ENCODE assay signal across 13 cellular contexts in genomic region chr1:29283804-29284195, GRCh38. TPM values are rescaled to one million over a fixed set of nuclear protein-coding genes. Genes with fewer than 3 reads are reported as not detected.
A peak's percentile ranks its signal among the peaks of the same experiment; 100 is the strongest.
DNase-seq lines count a peak whose midpoint lies in the region; TF ChIP-seq lines count a peak whose summit lies in the region.
"Had no signal": no experiment of that assay in that cellular context is flagged by ENCODE, and none has a peak within 500 bp of the region (broad histone marks: within the 10 kb centered on the region; RNA-seq: fewer than 3 reads in every experiment).

No MANE protein-coding gene starts in this region.

- no peak overlapping the region for H2BK12ac ChIP-seq in neuronal stem cell (ENCODE audit: low read length)

- H3K4me1 ChIP-seq in ES-I3 (ENCODE audit: insufficient read depth, low read length) (peaks cover 4% of the 10 kb centered on the region; the same call in 1 of the 2 replicates), NT2/D1 (ENCODE audit: insufficient read depth, insufficient read length) (peaks cover 36% of the 10 kb centered on the region), esophagus muscularis mucosa (peaks cover 0 to 14% (median 5%) of the 10 kb centered on the region in 4 donors), neuronal stem cell (ENCODE audit: control insufficient read depth in 2 of 2, insufficient read depth in 1 of 2, low read depth in 1 of 2, low read length in 2 of 2) (peaks cover 0 to 24% of the 10 kb centered on the region in 2 donors)
- H3K4me1 ChIP-seq: parathyroid adenoma, Peyer's patch had no signal

- no peak for TF ChIP-seq CTCF in esophagus muscularis mucosa (IDR thresholded peaks at IDR 0.05)

- H4K8ac ChIP-seq in neuronal stem cell (ENCODE audit: low read depth, low read length): peak overlapping the region; percentile 53

- no peak for TF ChIP-seq EP300 in esophagus muscularis mucosa (IDR thresholded peaks at IDR 0.05)

- peak overlapping the region; percentile 75 for H3K4me2 ChIP-seq in neuronal stem cell (ENCODE audit: insufficient read depth, low read length, poor library complexity, severe bottlenecking)

- peak overlapping the region; percentile 64 for H2AK5ac ChIP-seq in neuronal stem cell (ENCODE audit: low read depth, low read length)

- H3K27me3 ChIP-seq in NT2/D1 (ENCODE audit: insufficient read depth, insufficient read length): no peaks in the 10 kb centered on the region
- no peaks in the 10 kb centered on the region for H3K27me3 ChIP-seq in esophagus muscularis mucosa
- no peaks in the 10 kb centered on the region for H3K27me3 ChIP-seq in neuronal stem cell (ENCODE audit: control insufficient read depth in 3 of 3, insufficient read depth in 3 of 3, low read depth in 1 of 3, low read length in 3 of 3)
- H3K27me3 ChIP-seq: cardiac muscle cell, foreskin keratinocyte, Peyer's patch had no signal

- no peaks in the 10 kb centered on the region for H3K79me1 ChIP-seq in neuronal stem cell (ENCODE audit: low read depth, low read length)

- no peak overlapping the region for H3K27ac ChIP-seq in esophagus muscularis mucosa (replicated peaks in 1 of 4)
- H3K27ac ChIP-seq in neuronal stem cell (replicated peaks; ENCODE audit: low read length): peak overlapping the region; percentile 99
- H3K27ac ChIP-seq: cardiac muscle cell, foreskin keratinocyte, parathyroid adenoma, Peyer's patch, skin epidermis had no signal

- WGBS in esophagus muscularis mucosa: 75% methylated on average over 7 of the region's 10 CpGs
- WGBS in neuronal stem cell (ENCODE audit: extremely low coverage in 2 of 2, insufficient read length in 2 of 2, insufficient replicate concordance in 1 of 2), 2 donors: no CpG with 5 or more reads among the region's 10 CpGs

- peak overlapping the region; percentile 25 for H3K14ac ChIP-seq in neuronal stem cell (ENCODE audit: low read length)

- TF ChIP-seq POLR2A in esophagus muscularis mucosa (IDR thresholded peaks at IDR 0.05; ENCODE audit: low read depth): no peak

- H3K9me3 ChIP-seq in ES-I3 (ENCODE audit: control insufficient read depth, insufficient read depth, low read length) (no peaks in the 10 kb centered on the region), NT2/D1 (ENCODE audit: insufficient read depth, low read length) (no peaks in the 10 kb centered on the region), esophagus muscularis mucosa (no peaks in the 10 kb centered on the region), neuronal stem cell (replicated peaks in 1 of 2; ENCODE audit: control insufficient read depth in 2 of 2, insufficient read depth in 1 of 2, low read depth in 1 of 2, low read length in 2 of 2) (no peaks in the 10 kb centered on the region)
- H3K9me3 ChIP-seq: Peyer's patch had no signal

- H3K9ac ChIP-seq in ES-I3 (ENCODE audit: low read depth, low read length) (peak overlapping the region; percentile 43; the same call in 1 of the 2 replicates), NT2/D1 (ENCODE audit: insufficient read length, low read depth) (peak overlapping the region; percentile 65), neuronal stem cell (ENCODE audit: low read depth, low read length, poor library complexity) (peak overlapping the region; percentile 78)
- H3K9ac ChIP-seq: parathyroid adenoma had no signal

- intact Hi-C loops in esophagus muscularis mucosa (cut with DNase I): no loop called here

- H3K4me3 ChIP-seq in NT2/D1 (ENCODE audit: insufficient read length, low read depth) (peak overlapping the region; percentile 12), esophagus muscularis mucosa (peak overlapping the region in 3 of 4 donors; percentile 2 to 4 (median 4)), neuronal stem cell (ENCODE audit: low read length in 2 of 2) (peak overlapping the region; percentile 29 to 50)
- H3K4me3 ChIP-seq: Peyer's patch, skin epidermis had no signal

- H3K36me3 ChIP-seq in ES-I3 (ENCODE audit: insufficient read depth, low read length) (peaks cover 8% of the 10 kb centered on the region), NT2/D1 (ENCODE audit: insufficient read depth, insufficient read length, low read length) (peaks cover 27% of the 10 kb centered on the region), esophagus muscularis mucosa (peaks cover 0 to 16% (median 15%) of the 10 kb centered on the region in 4 donors), neuronal stem cell (replicated peaks in 1 of 2; ENCODE audit: control insufficient read depth in 2 of 2, insufficient read depth in 2 of 2, low read length in 2 of 2) (peaks cover 0 to 1% of the 10 kb centered on the region in 2 donors)
- H3K36me3 ChIP-seq: cardiac muscle cell, Peyer's patch had no signal

- H3K18ac ChIP-seq in neuronal stem cell (ENCODE audit: low read length): peak overlapping the region; percentile 89

- DNase-seq in NT2/D1 (ENCODE audit: low read depth, low spot score): no peak
- DNase-seq in esophagus muscularis mucosa (ENCODE audit: extremely low spot score): no peak
- no peak for DNase-seq in neuronal stem cell (ENCODE audit: low spot score)
- DNase-seq in AG20443 (ENCODE audit: low spot score): no peak
- no peak for DNase-seq in SW 1271 (lab: John Stamatoyannopoulos, UW)
- no peak for DNase-seq in NCI-H524 treated with DMSO at 0.1 percent for 48 hours (lab: John Stamatoyannopoulos, UW)
- DNase-seq: NCI-H1694 had no signal

- no peak overlapping the region for H3K4ac ChIP-seq in neuronal stem cell (ENCODE audit: low read length)

- H2BK5ac ChIP-seq in neuronal stem cell (ENCODE audit: low read length): peak overlapping the region; percentile 60

- no peak overlapping the region for H4K91ac ChIP-seq in neuronal stem cell (ENCODE audit: low read depth, low read length, poor library complexity)

- peak overlapping the region; percentile 78 for H2BK120ac ChIP-seq in neuronal stem cell (ENCODE audit: low read depth, low read length)

- peak overlapping the region; percentile 71 for H2AFZ ChIP-seq in neuronal stem cell (ENCODE audit: low read length)
- H2AFZ ChIP-seq: parathyroid adenoma had no signal

- H3K23ac ChIP-seq in neuronal stem cell (ENCODE audit: low read depth, low read length, poor library complexity): peak overlapping the region; percentile 35

- H2BK15ac ChIP-seq in neuronal stem cell (ENCODE audit: low read length): peak overlapping the region; percentile 49

RNA-seq across cellular contexts. Expression of gene PTPRU, which starts 47.5 kb away (rescaled TPM):
- total RNA-seq in esophagus muscularis mucosa: 10 to 100 TPM; 19.5 to 32.7 (median 27.5) TPM
- 25.9 TPM for polyA plus RNA-seq in neuronal stem cell (2013, experiment 1 of 2)
- polyA plus RNA-seq in neuronal stem cell (2013, experiment 2 of 2): 26.2 TPM

RNA-seq across cellular contexts. Expression of gene MECR, which starts 53.1 kb away (rescaled TPM):
- 10 to 100 TPM; 15.4 to 20.2 (median 18.6) TPM for total RNA-seq in esophagus muscularis mucosa
- polyA plus RNA-seq in neuronal stem cell (2013, experiment 1 of 2): 19.8 TPM
- polyA plus RNA-seq in neuronal stem cell (2013, experiment 2 of 2): 19.0 TPM
